Comparison of ENCODE assay signal across 16 cellular contexts in genomic region chr22:44520695-44521094, GRCh38.
"Had no signal": no experiment of that assay in that cellular context is flagged by ENCODE, and none has a peak within 500 bp of the region (broad histone marks: within the 10 kb centered on the region; RNA-seq: fewer than 3 reads in every experiment).

No MANE protein-coding gene starts in this region.

- H3K4me1 ChIP-seq: colonic mucosa had no signal

- H3K9me3 ChIP-seq: colonic mucosa, neutrophil, upper lobe of right lung had no signal

- DNase-seq: activated CD4-positive, alpha-beta T cell treated with anti-CD3 and anti-CD28 coated beads, Interleukin-2, amount 50 U/mL, for 4 hours; activated naive CD4-positive, alpha-beta T cell; activated naive CD8-positive, alpha-beta T cell treated with anti-CD3 and anti-CD28 coated beads for 36 hours; activated T-cell treated with anti-CD3 and anti-CD28 coated beads for 4 hours; brain microvascular endothelial cell; colonic mucosa; effector CD4-positive, alpha-beta T cell; mesendoderm; natural killer cell; stimulated activated naive B cell treated with anti-CD40 and anti-IgM and Interleukin-4, amounts not matched to agents 10 μg/mL and 1 μg/mL and 100 μg/mL, for 72 hours; T-helper 2 cell; upper lobe of right lung had no signal

- H3K4me3 ChIP-seq: colonic mucosa, esophagus muscularis mucosa, thoracic aorta, upper lobe of right lung had no signal

- ATAC-seq: activated T-helper 17 cell treated with anti-CD3 and anti-CD28 coated beads, Interleukin-2, amount 50 U/mL, for 72 hours; natural killer cell; stimulated activated naive B cell treated with anti-CD40 and anti-IgM and Interleukin-4, amounts not matched to agents 10 μg/mL and 1 μg/mL and 100 μg/mL, for 72 hours; upper lobe of right lung had no signal

- H3K27me3 ChIP-seq: brain microvascular endothelial cell, colonic mucosa, esophagus muscularis mucosa, neutrophil had no signal

- H3K36me3 ChIP-seq: brain microvascular endothelial cell, colonic mucosa, esophagus muscularis mucosa, neutrophil, thoracic aorta, upper lobe of right lung had no signal

- H3K27ac ChIP-seq: brain microvascular endothelial cell, colonic mucosa, esophagus muscularis mucosa, neutrophil, thoracic aorta, upper lobe of right lung had no signal
